In the genomic region with DNA sequence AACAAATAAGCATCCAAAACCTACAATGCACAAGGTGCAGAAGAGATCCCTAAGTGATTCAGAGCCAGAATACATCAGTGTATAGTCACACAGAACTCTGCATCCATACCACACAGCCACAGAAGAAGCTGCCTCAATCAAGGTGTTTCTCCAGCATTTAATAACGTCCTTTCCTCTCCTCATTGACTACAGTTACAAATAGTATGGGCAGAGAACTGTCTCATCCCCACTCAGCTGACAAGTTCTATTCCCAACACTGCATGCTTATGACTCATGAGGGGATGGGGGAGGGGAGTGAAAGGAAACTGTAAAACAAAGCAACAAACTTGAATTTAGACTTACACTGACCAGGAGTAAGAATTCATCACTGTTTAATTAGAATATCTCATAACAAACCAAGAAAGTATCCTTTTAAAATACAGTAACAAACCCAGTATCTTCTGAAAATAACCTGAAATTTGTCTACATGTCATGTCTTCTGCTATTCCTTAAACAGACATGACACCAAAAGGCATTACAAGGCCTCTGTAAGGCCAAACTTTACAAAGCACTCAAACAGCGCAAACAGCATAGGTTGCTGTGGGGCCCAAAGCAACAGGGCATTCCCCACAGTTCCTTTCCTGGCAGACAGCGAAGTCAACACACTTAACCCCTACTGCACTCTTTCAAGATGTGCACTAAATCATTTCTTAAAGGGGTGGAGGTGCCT, we compare ENCODE assay signal across 8 cellular contexts. TPM values are rescaled to one million over a fixed set of nuclear protein-coding genes. Genes with fewer than 3 reads are reported as not detected.
A peak's percentile ranks its signal among the peaks of the same experiment; 100 is the strongest.
DNase-seq lines count a peak whose midpoint lies in the region; ATAC-seq and TF ChIP-seq lines count a peak whose summit lies in the region.

No MANE protein-coding gene starts in this region.

- H3K27ac ChIP-seq in Panc1 (ENCODE audit: low read length) (peak overlapping the region; percentile 64), body of pancreas (peak overlapping the region; percentile 5 to 63 (median 42)), skeletal muscle tissue (ENCODE audit: low read depth, low read length) (peak overlapping the region; percentile 91)

- no TSS peak for BruUV-seq in Panc1 (replicated peaks; lab: Mats Ljungman, UMichigan)

- TF ChIP-seq CTCF in Panc1 (IDR thresholded peaks at IDR 0.05), result no peak
- TF ChIP-seq CTCF in body of pancreas (IDR thresholded peaks at IDR 0.05), result no peak
- no peak for TF ChIP-seq CTCF in GM10248 (IDR thresholded peaks at IDR 0.05; ENCODE audit: control extremely low read depth, extremely low read depth, low read depth, missing control alignments)

- H3K9me3 ChIP-seq in Panc1 (ENCODE audit: control insufficient read depth, insufficient read depth, low read depth, low read length), result no peaks in the 10 kb centered on the region
- H3K9me3 ChIP-seq in body of pancreas, result no peaks in the 10 kb centered on the region
- no peaks in the 10 kb centered on the region for H3K9me3 ChIP-seq in skeletal muscle tissue (ENCODE audit: control insufficient read depth in 3 of 3, low read length in 3 of 3)

- H3K4me1 ChIP-seq in Panc1 (ENCODE audit: control insufficient read depth, insufficient read depth, low read length), result peaks cover 42% of the 10 kb centered on the region
- peaks cover 33% of the 10 kb centered on the region for H3K4me1 ChIP-seq in body of pancreas
- H3K4me1 ChIP-seq in skeletal muscle tissue (ENCODE audit: control insufficient read depth in 3 of 3, insufficient read depth in 3 of 3, low read length in 3 of 3), result peaks cover 47 to 49% (median 49%) of the 10 kb centered on the region in 3 donors

- intact Hi-C loops in Panc1 (cut with micrococcal nuclease; ENCODE audit: unreplicated experiment) (no loop called here), body of pancreas (cut with DNase I) (no loop called here)

- peak overlapping the region; percentile 63 to 77 (median 76) for H3K9ac ChIP-seq in skeletal muscle tissue (ENCODE audit: low read depth in 1 of 3, low read length in 3 of 3)

- in situ Hi-C loops in Panc1 (cut with HindIII; ENCODE audit: low pct_unique_long_range_greater_than_20kb, low sequenced_read_pairs), result no loop called here

- H3K36me3 ChIP-seq in H7 (replicated peaks; ENCODE audit: control insufficient read depth, insufficient read depth, low read length) (no peaks in the 10 kb centered on the region), Panc1 (ENCODE audit: control insufficient read depth, insufficient read depth, low read length) (no peaks in the 10 kb centered on the region), body of pancreas (replicated peaks in 1 of 2; ENCODE audit: insufficient read depth in 1 of 2, low read depth in 2 of 2) (no peaks in the 10 kb centered on the region), skeletal muscle tissue (ENCODE audit: control insufficient read depth in 3 of 3, insufficient read depth in 3 of 3, low read length in 3 of 3) (no peaks in the 10 kb centered on the region)

- no peak for TF ChIP-seq POLR2A in body of pancreas (IDR thresholded peaks at IDR 0.05)

- peak; percentile 75 for ATAC-seq in Panc1
- ATAC-seq in body of pancreas, result peak; percentile 69

- no peak overlapping the region for H3K4me3 ChIP-seq in H7 (ENCODE audit: insufficient read depth, low read depth, low read length)
- no peak overlapping the region for H3K4me3 ChIP-seq in Panc1 (ENCODE audit: low read depth in 2 of 2, low read length in 2 of 2)
- H3K4me3 ChIP-seq in body of pancreas, result no peak overlapping the region
- peak overlapping the region; percentile 55 to 61 (median 61) for H3K4me3 ChIP-seq in skeletal muscle tissue (ENCODE audit: low read length in 3 of 3)

- 5 to 15% methylated on average over 3 of the region's 3 CpGs for WGBS in body of pancreas, 2 donors

- peak; percentile 12 for DNase-seq in COLO668 (lab: John Stamatoyannopoulos, UW; ENCODE audit: unreplicated experiment)
- DNase-seq in H7, result peak; percentile 39
- peak; percentile 81 for DNase-seq in Panc1 (ENCODE audit: low read depth, low spot score)
- DNase-seq in body of pancreas, result peak in 3 of 4 donors; percentile 25 to 50 (median 28)
- DNase-seq in iPS-NIHi11 (ENCODE audit: low spot score), result peak; percentile 26
- no peak for DNase-seq in GM10248 (ENCODE audit: extremely low spot score)
- no peak for DNase-seq in HK-2 (ENCODE audit: unreplicated experiment)

- CTCF ChIA-PET in Panc1 (lab: Charles Lee), result no interaction called here
- CTCF ChIA-PET in GM10248 (lab: Yijun Ruan, JAX), result interaction anchor here (0.7 to 2.6 kb wide), 6 partner anchors 8 to 258 kb away, joined by 3 to 12 read pairs (median 4); no protein-coding TSS in a partner anchor

- POLR2A ChIA-PET in Panc1 (lab: Charles Lee), result interaction anchor here (0.7 kb wide), 1 partner anchor 17 kb away, joined by 3 read pairs; no protein-coding TSS in a partner anchor
- POLR2A ChIA-PET in GM10248 (lab: Yijun Ruan, JAX), result interaction anchor here (0.6 kb wide), 2 partner anchors 9 to 123 kb away, joined by 6 read pairs; no protein-coding TSS in a partner anchor

- H3K27me3 ChIP-seq in H7 (ENCODE audit: control insufficient read depth, insufficient read depth, low read length), result no peaks in the 10 kb centered on the region
- H3K27me3 ChIP-seq in Panc1 (ENCODE audit: control insufficient read depth, insufficient read depth, low read length), result no peaks in the 10 kb centered on the region
- no peaks in the 10 kb centered on the region for H3K27me3 ChIP-seq in body of pancreas
- H3K27me3 ChIP-seq in skeletal muscle tissue (ENCODE audit: control insufficient read depth in 3 of 3, insufficient read depth in 3 of 3, low read length in 3 of 3), result no peaks in the 10 kb centered on the region

RNA-seq across cellular contexts. Expression of a gene that starts 29.3 kb away (rescaled TPM):
- 119 and 155 TPM in 2 replicates for total RNA-seq in H7 (2014; rRNA removed; shearing (Covaris generic))
- total RNA-seq in Panc1 (2021; ENCODE audit: unreplicated experiment) (160 TPM), body of pancreas (10 to 100 TPM; 56.0 to 86.0 TPM), skeletal muscle tissue (74.6 TPM)
- 42.5 TPM for polyA plus RNA-seq in Panc1 (2012; ENCODE audit: insufficient read length)

RNA-seq across cellular contexts. Expression of a gene that starts 41.8 kb away (rescaled TPM):
- 83.9 and 95.1 TPM in 2 replicates for total RNA-seq in H7 (2014; rRNA removed; shearing (Covaris generic))
- total RNA-seq in Panc1 (2021; ENCODE audit: unreplicated experiment) (81.0 TPM), body of pancreas (10 to 100 TPM; 52.4 TPM), skeletal muscle tissue (18.8 TPM)
- polyA plus RNA-seq in Panc1 (2012; ENCODE audit: insufficient read length), result 118 TPM

RNA-seq across cellular contexts. Expression of a gene that starts 55.1 kb away (rescaled TPM):
- 20.1 and 23.7 TPM in 2 replicates for total RNA-seq in H7 (2014; rRNA removed; shearing (Covaris generic))
- 23.2 TPM for total RNA-seq in Panc1 (2021; ENCODE audit: unreplicated experiment)
- 24.7 TPM for polyA plus RNA-seq in Panc1 (2012; ENCODE audit: insufficient read length)
- total RNA-seq in body of pancreas, result 1 to 10 TPM; 3.6 to 6.7 TPM
- 19.8 TPM for total RNA-seq in skeletal muscle tissue

RNA-seq across cellular contexts. Expression of a gene that starts 55.2 kb away (rescaled TPM):
- total RNA-seq in H7 (2014; rRNA removed; shearing (Covaris generic)), result 82.1 and 101 TPM in 2 replicates
- total RNA-seq in Panc1 (2021; ENCODE audit: unreplicated experiment), result 135 TPM
- 135 TPM for polyA plus RNA-seq in Panc1 (2012; ENCODE audit: insufficient read length)
- 10 to 100 TPM; 27.2 to 28.7 TPM for total RNA-seq in body of pancreas
- 95.5 TPM for total RNA-seq in skeletal muscle tissue

Comparison
In these comparisons a context has a peak if more than half of its experiments do, and no peak if none do; other contexts are left out.
1. DNase-seq: peak in COLO668 (single experiment), H7 (single experiment), Panc1 (single experiment), body of pancreas (3 of 4) and iPS-NIHi11 (single experiment); none in GM10248 (single experiment) and HK-2 (single experiment).
2. H3K4me3 ChIP-seq: peak in skeletal muscle tissue (3 of 3); none in H7 (single experiment), Panc1 (0 of 2) and body of pancreas (0 of 2).
3. Peak in every context shown above with its lines, with median percentiles within 50 percentile points of each other: H3K27ac ChIP-seq.